1 cellular context compared by ENCODE assay signal in the genomic region with DNA sequence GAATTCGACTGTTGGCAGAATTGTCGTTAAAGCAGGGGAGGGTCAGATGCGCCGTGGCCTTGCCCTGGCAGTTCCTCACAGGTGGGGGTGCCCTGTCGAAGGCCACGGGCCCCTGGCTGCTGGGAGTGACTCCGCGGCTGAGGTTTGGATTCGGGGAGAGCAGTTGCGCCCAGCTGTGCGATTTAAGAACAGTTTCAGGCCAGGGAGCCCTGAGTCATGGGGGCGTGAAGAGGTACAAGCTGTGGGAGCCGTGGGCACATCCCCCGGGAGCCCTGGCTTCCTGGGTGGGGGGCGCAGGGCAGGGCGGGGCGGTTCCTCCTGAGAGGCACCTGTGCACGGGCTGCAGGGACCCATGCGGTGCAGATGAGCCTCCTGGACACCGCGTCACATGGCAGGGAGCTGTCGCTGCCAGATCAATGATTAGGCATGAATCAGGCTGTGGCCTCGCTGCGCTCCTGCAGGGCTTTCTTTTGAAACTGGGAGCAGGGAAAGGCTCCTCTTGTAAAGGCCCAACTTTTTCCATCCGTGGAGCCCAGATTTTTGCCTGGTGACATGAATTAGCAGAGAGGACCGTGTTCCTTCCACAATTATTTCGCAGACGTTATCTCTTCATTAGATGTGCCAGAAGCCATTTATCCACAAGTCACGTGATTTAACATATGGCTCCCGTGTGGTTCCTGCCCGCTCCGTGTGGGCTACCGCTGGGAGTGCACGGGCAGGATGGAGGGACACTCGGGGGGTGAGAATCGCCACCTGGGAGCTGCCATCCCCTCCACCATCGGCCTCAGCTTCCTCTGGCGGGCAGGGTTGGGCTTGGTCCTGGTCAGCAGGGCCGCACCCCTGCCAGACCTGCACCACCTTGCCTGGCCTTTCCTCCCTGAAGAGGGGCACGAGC.
TF ChIP-seq lines count a peak whose summit lies in the region.

No MANE protein-coding gene starts in this region.

TF ChIP-seq in K562, 482 proteins besides CTCF, POLR2A, EP300 and RAD21 (continued from another document):
- TF ChIP-seq MGA (IDR thresholded peaks at IDR 0.05) (0 out of 2 replicates have a peak, but pooled peaks have one; percentile 17), MNT (conservative IDR thresholded peaks at IDR 0.05) (peak; percentile 34 to 68; a peak in 2 of 4 replicates), USF1 (CRISPR knock-in tag; IDR thresholded peaks at IDR 0.05) (peak; percentile 77), MYC (IDR thresholded peaks at IDR 0.05; ENCODE audit: low read depth, low read length) (peak; percentile 59; the same call in 1 of the 2 replicates), MYC (CRISPR knock-in tag; IDR thresholded peaks at IDR 0.05; ENCODE audit: borderline replicate concordance, low read depth) (no peak), BACH1 (tag; IDR thresholded peaks at IDR 0.05) (no peak), RAD51 (IDR thresholded peaks at IDR 0.05; ENCODE audit: borderline replicate concordance, low read depth) (peak; percentile 80), ZFX (CRISPR knock-in tag; IDR thresholded peaks at IDR 0.05) (peak; percentile 54), RBFOX2 (IDR thresholded peaks at IDR 0.05; ENCODE audit: low read depth, low read length) (peak; percentile 13; the same call in 1 of the 2 replicates), TFAP4 (CRISPR knock-in tag; IDR thresholded peaks at IDR 0.05; ENCODE audit: borderline replicate concordance) (peak; percentile 57), HDAC1 (IDR thresholded peaks at IDR 0.05) (0 out of 4 replicates have a peak, but pooled peaks of 1 of the 2 experiments have one; percentile 24), NR2C2 (CRISPR knock-in tag; IDR thresholded peaks at IDR 0.05) (no peak), NR2C2 (tag; IDR thresholded peaks at IDR 0.05) (no peak), CBFA2T2 (conservative IDR thresholded peaks at IDR 0.05) (peak; percentile 30; the same call in 1 of the 2 replicates), ATF1 (CRISPR knock-in tag; IDR thresholded peaks at IDR 0.05) (no peak), ATF1 (tag; IDR thresholded peaks at IDR 0.05) (0 out of 2 replicates have a peak, but pooled peaks have one; percentile 18), CREM (IDR thresholded peaks at IDR 0.05; ENCODE audit: low read depth) (peak; percentile 39; the same call in 1 of the 2 replicates), ZNF311 (CRISPR knock-in tag; IDR thresholded peaks at IDR 0.05) (no peak), NFE2 (IDR thresholded peaks at IDR 0.05; ENCODE audit: low read depth) (peak; percentile 70), SAP30 (IDR thresholded peaks at IDR 0.05; ENCODE audit: borderline replicate concordance, insufficient read depth, low read depth, low read length, poor library complexity, severe bottlenecking) (peak; percentile 41), MAX (CRISPR knock-in tag; IDR thresholded peaks at IDR 0.05) (peak; percentile 70), ZNF830 (CRISPR knock-in tag; IDR thresholded peaks at IDR 0.05) (no peak), ZNF316 (IDR thresholded peaks at IDR 0.05) (peak; percentile 9; the same call in 1 of the 2 replicates), TFE3 (CRISPR knock-in tag; IDR thresholded peaks at IDR 0.05) (peak; percentile 87), BHLHE40 (IDR thresholded peaks at IDR 0.05; ENCODE audit: low read length) (peak; percentile 4; the same call in 1 of the 2 replicates), L3MBTL2 (IDR thresholded peaks at IDR 0.05) (peak; percentile 42), MAFG (tag; conservative IDR thresholded peaks at IDR 0.05) (peak; percentile 25; the same call in 1 of the 2 replicates), THRAP3 (IDR thresholded peaks at IDR 0.05; ENCODE audit: borderline replicate concordance) (no peak), TOE1 (IDR thresholded peaks at IDR 0.05; ENCODE audit: borderline replicate concordance) (peak; percentile 84), TOE1 (CRISPR knock-in tag; IDR thresholded peaks at IDR 0.05; ENCODE audit: borderline replicate concordance, low read depth) (no peak), C11orf30 (IDR thresholded peaks at IDR 0.05; ENCODE audit: low read depth) (peak; percentile 30; the same call in 1 of the 2 replicates)
- TF ChIP-seq, protein P1, sequence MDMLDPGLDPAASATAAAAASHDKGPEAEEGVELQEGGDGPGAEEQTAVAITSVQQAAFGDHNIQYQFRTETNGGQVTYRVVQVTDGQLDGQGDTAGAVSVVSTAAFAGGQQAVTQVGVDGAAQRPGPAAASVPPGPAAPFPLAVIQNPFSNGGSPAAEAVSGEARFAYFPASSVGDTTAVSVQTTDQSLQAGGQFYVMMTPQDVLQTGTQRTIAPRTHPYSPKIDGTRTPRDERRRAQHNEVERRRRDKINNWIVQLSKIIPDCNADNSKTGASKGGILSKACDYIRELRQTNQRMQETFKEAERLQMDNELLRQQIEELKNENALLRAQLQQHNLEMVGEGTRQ (CRISPR knock-in tag; IDR thresholded peaks at IDR 0.05), result peak; percentile 34; the same call in 1 of the 2 replicates
- TF ChIP-seq, protein P2, sequence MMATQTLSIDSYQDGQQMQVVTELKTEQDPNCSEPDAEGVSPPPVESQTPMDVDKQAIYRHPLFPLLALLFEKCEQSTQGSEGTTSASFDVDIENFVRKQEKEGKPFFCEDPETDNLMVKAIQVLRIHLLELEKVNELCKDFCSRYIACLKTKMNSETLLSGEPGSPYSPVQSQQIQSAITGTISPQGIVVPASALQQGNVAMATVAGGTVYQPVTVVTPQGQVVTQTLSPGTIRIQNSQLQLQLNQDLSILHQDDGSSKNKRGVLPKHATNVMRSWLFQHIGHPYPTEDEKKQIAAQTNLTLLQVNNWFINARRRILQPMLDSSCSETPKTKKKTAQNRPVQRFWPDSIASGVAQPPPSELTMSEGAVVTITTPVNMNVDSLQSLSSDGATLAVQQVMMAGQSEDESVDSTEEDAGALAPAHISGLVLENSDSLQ (IDR thresholded peaks at IDR 0.05), result peak; percentile 19; the same call in 1 of the 2 replicates
- TF ChIP-seq, protein P3, sequence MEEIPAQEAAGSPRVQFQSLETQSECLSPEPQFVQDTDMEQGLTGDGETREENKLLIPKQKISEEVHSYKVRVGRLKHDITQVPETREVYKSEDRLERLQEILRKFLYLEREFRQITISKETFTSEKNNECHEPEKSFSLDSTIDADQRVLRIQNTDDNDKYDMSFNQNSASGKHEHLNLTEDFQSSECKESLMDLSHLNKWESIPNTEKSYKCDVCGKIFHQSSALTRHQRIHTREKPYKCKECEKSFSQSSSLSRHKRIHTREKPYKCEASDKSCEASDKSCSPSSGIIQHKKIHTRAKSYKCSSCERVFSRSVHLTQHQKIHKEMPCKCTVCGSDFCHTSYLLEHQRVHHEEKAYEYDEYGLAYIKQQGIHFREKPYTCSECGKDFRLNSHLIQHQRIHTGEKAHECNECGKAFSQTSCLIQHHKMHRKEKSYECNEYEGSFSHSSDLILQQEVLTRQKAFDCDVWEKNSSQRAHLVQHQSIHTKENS (CRISPR knock-in tag; IDR thresholded peaks at IDR 0.05), result no peak
